In the genomic region with DNA sequence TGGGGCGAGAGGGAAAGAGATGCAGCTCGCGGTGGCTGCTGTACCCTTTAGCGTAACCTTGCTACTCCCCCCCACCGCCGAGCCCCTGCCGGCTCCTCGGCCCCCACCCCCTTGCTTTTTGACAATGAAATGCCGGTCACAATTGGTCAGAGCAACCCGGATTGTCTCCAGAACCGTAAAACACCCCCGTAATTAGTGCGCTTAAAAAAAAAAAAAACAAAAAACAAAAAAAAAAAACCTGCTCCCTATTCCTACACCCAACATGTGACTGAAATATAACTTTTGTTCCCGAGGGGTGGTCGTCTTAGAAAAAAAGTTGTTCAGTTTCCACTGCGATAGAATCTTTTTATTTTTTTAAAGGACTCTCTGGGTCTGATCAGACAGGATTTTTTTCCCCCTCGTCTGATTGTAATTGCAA, we compare ENCODE assay signal across 8 cellular contexts. TPM values are rescaled to one million over a fixed set of nuclear protein-coding genes. Genes with fewer than 3 reads are reported as not detected.
DNase-seq lines count a peak whose midpoint lies in the region; ATAC-seq and TF ChIP-seq lines count a peak whose summit lies in the region.

No MANE protein-coding gene starts in this region.

- H3K36me3 Mint-ChIP-seq in activated naive CD4-positive, alpha-beta T cell treated with anti-CD3 and anti-CD28 coated beads, Interleukin-2, amount 50 U/mL, for 24 hours, result no peaks in the 10 kb centered on the region

- H3K4me3 ChIP-seq in thoracic aorta, result peak overlapping the region; percentile 97

- H3K9me3 ChIP-seq in thoracic aorta, result no peaks in the 10 kb centered on the region

- no peak for TF ChIP-seq CTCF in thoracic aorta (IDR thresholded peaks at IDR 0.05)

- no peaks in the 10 kb centered on the region for H3K9me3 Mint-ChIP-seq in activated naive CD4-positive, alpha-beta T cell treated with anti-CD3 and anti-CD28 coated beads, Interleukin-2, amount 50 U/mL, for 24 hours

- peak; percentile 19 for DNase-seq in activated gamma-delta T cell treated with anti-CD3 and anti-CD28 coated beads, Interleukin-2, amount 50 U/mL, for 16 hours (ENCODE audit: low read depth)
- DNase-seq in activated gamma-delta T cell treated with Interleukin-2 at 50 U/mL for 16 hours (no peak), iPS-NIHi7 (ENCODE audit: extremely low spot score) (peak; percentile 50), thoracic aorta (ENCODE audit: low spot score) (no peak), cerebellar cortex (ENCODE audit: low spot score) (no peak), mucosa of gallbladder (ENCODE audit: low spot score) (no peak), NCI-H524 treated with DMSO at 0.1 percent for 48 hours (lab: John Stamatoyannopoulos, UW) (no peak)

- H3K27me3 ChIP-seq in thoracic aorta (replicated peaks; ENCODE audit: insufficient read depth), result no peaks in the 10 kb centered on the region

- no peak for ATAC-seq in thoracic aorta (ENCODE audit: insufficient number of reproducible peaks, low FRiP score, low read depth)

- peak overlapping the region; percentile 96 for H3K27ac Mint-ChIP-seq in activated naive CD4-positive, alpha-beta T cell treated with anti-CD3 and anti-CD28 coated beads, Interleukin-2, amount 50 U/mL, for 24 hours

- peaks cover 50% of the 10 kb centered on the region for H3K4me1 Mint-ChIP-seq in activated naive CD4-positive, alpha-beta T cell treated with anti-CD3 and anti-CD28 coated beads, Interleukin-2, amount 50 U/mL, for 24 hours

- no peaks in the 10 kb centered on the region for H3K36me3 ChIP-seq in thoracic aorta

- H3K27me3 Mint-ChIP-seq in activated naive CD4-positive, alpha-beta T cell treated with anti-CD3 and anti-CD28 coated beads, Interleukin-2, amount 50 U/mL, for 24 hours, result no peaks in the 10 kb centered on the region

- peaks cover 21 to 29% of the 10 kb centered on the region in 2 donors for H3K4me1 ChIP-seq in thoracic aorta (ENCODE audit: control insufficient read depth in 1 of 2, low read depth in 2 of 2)

- H3K4me3 Mint-ChIP-seq in activated naive CD4-positive, alpha-beta T cell treated with anti-CD3 and anti-CD28 coated beads, Interleukin-2, amount 50 U/mL, for 24 hours, result peak overlapping the region; percentile 97

- peak overlapping the region; percentile 93 to 94 for H3K27ac ChIP-seq in thoracic aorta

RNA-seq across cellular contexts. Expression of gene ETV6, which starts 0.8 kb away (rescaled TPM):
- total RNA-seq in thoracic aorta, result 10 to 100 TPM; 41.4 to 58.4 TPM
- total RNA-seq in mucosa of gallbladder, result 54.5 TPM

Comparison
In these comparisons a context has a peak if more than half of its experiments do, and no peak if none do; other contexts are left out.
1. DNase-seq: peak in activated gamma-delta T cell treated with anti-CD3 and anti-CD28 coated beads, Interleukin-2, amount 50 U/mL, for 16 hours (single experiment) and iPS-NIHi7 (single experiment); none in activated gamma-delta T cell treated with Interleukin-2 at 50 U/mL for 16 hours (single experiment), thoracic aorta (single experiment), cerebellar cortex (single experiment), mucosa of gallbladder (single experiment) and NCI-H524 treated with DMSO at 0.1 percent for 48 hours (single experiment).